ENCODE assay signal across 9 cellular contexts in the genomic region with DNA sequence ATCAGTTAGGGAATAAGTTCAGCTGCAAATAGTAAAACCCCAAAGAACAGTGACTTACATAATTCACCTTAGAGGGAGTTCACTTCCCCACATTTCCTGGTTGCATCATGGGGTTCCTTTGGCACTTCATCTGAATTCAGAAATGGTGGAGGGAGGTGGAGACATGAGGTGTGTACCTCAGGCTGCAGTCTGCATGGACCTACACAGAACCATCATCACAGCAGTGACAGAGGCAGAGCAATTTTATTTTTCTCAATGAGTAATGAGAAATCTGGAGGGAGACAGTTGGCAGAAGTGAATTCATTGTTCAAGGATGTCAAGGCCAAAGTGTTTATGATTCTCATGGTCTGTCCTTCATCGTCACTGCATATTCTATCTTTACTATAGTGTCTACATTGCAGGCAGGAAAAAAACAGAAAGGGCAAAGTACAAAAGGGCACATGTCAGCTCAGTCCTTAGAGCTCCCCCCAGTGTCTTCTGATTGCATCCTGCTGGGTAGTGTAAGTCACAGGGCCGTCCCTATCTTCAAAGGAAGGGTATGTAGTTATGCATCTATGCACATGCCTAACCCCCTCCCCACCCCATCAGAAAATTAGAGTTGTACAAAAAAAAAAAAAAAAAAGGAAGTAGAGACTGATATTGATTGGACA.
DNase-seq lines count a peak whose midpoint lies in the region; ATAC-seq, FAIRE-seq and TF ChIP-seq lines count a peak whose summit lies in the region.
"Had no signal": no experiment of that assay in that cellular context is flagged by ENCODE, and none has a peak within 500 bp of the region (broad histone marks: within the 10 kb centered on the region; RNA-seq: fewer than 3 reads in every experiment).

No MANE protein-coding gene starts in this region.

- H3K27me3 ChIP-seq in HepG2 (ENCODE audit: control insufficient read depth in 1 of 2, insufficient read depth in 2 of 2, low read length in 2 of 2): no peaks in the 10 kb centered on the region
- no peaks in the 10 kb centered on the region for H3K27me3 ChIP-seq in testis
- no peaks in the 10 kb centered on the region for H3K27me3 ChIP-seq in gastrocnemius medialis
- H3K27me3 ChIP-seq: SJSA1 had no signal

- in situ Hi-C loops in HepG2 (cut with HindIII; ENCODE audit: extremely low pct_ligation_motif_present, low pct_unique_long_range_greater_than_20kb): loop anchor here (10.0 kb wide), 1 partner anchor 50 kb away; no protein-coding TSS in a partner anchor
- in situ Hi-C loops in gastrocnemius medialis (cut with MboI; ENCODE audit: low sequenced_read_pairs in 4 of 4): no loop called here

- no peak overlapping the region for H3K27ac ChIP-seq in HepG2 (ENCODE audit: extremely low read length, insufficient read depth, low read length)
- no peak overlapping the region for H3K27ac ChIP-seq in testis
- no peak overlapping the region for H3K27ac ChIP-seq in gastrocnemius medialis
- H3K27ac ChIP-seq: SJSA1 had no signal

- no peak overlapping the region for H2AFZ ChIP-seq in HepG2 (ENCODE audit: low read length)

- intact Hi-C loops in HepG2 (cut with micrococcal nuclease; ENCODE audit: unreplicated experiment): loop anchor here (1.0 kb wide), 1 partner anchor 54 kb away; no protein-coding TSS in a partner anchor
- intact Hi-C loops in testis (cut with DNase I; ENCODE audit: low total_unique reads): no loop called here
- intact Hi-C loops in gastrocnemius medialis (cut with DNase I; ENCODE audit: low total_unique reads): no loop called here

- ATAC-seq in GM18861 (IDR thresholded peaks at IDR 0.05; ENCODE audit: unreplicated experiment) (peak; percentile 93), HG03103 (IDR thresholded peaks at IDR 0.05; ENCODE audit: low read depth, unreplicated experiment) (peak; percentile 68), HepG2 (peak; percentile 98), gastrocnemius medialis (no peak)

- WGBS in HepG2 (ENCODE audit: low lambda C conversion rate): 0% methylated on average over 2 of the region's 2 CpGs
- 48 to 55% methylated on average over 2 of the region's 2 CpGs for WGBS in testis, 2 donors

- H3K36me3 ChIP-seq in HepG2 (replicated peaks in 1 of 2; ENCODE audit: control insufficient read depth in 1 of 2, insufficient read depth in 2 of 2, low read length in 2 of 2) (no peaks in the 10 kb centered on the region), testis (ENCODE audit: low read depth, missing control alignments) (no peaks in the 10 kb centered on the region), gastrocnemius medialis (no peaks in the 10 kb centered on the region)
- H3K36me3 ChIP-seq: SJSA1 had no signal

- TF ChIP-seq EP300 in HepG2 (IDR thresholded peaks at IDR 0.05; ENCODE audit: low read depth in 2 of 2, low read length in 2 of 2): 0 out of 4 replicates have a peak, but pooled peaks of 1 of the 2 experiments have one; percentile 24
- TF ChIP-seq EP300 in HepG2 (CRISPR knock-in tag; IDR thresholded peaks at IDR 0.05; ENCODE audit: borderline replicate concordance): no peak

- peak; percentile 27; the same call in 1 of the 2 replicates for TF ChIP-seq RAD21 in HepG2 (CRISPR knock-in tag; IDR thresholded peaks at IDR 0.05)

- BruUV-seq in HepG2 (replicated peaks; lab: Mats Ljungman, UMichigan): no TSS peak

- CTCF ChIA-PET in HepG2 (lab: Yijun Ruan, JAX; ENCODE audit: low intra/inter-chr PET ratio, low total read pairs): interaction anchor here (2.1 kb wide), 1 partner anchor 53 kb away, joined by 12 read pairs; no protein-coding TSS in a partner anchor

- DNase-seq in RPMI8226 (peak; percentile 24), HepG2 (ENCODE audit: low spot score) (peak; percentile 68), NCI-H146 (lab: John Stamatoyannopoulos, UW) (no peak), testis (no peak), activated T-cell treated with anti-CD3 and anti-CD28 coated beads for 4 hours (no peak), gastrocnemius medialis (no peak)

- no peaks in the 10 kb centered on the region for H4K20me1 ChIP-seq in HepG2 (ENCODE audit: insufficient read depth, low read length)

- H3K4me2 ChIP-seq in HepG2 (ENCODE audit: low read depth, low read length): peak overlapping the region; percentile 20; the same call in 1 of the 2 replicates

- H3K79me2 ChIP-seq in HepG2 (ENCODE audit: insufficient read depth, low read length): no peaks in the 10 kb centered on the region

- H3K4me3 ChIP-seq in HepG2 (replicated peaks in 1 of 3; ENCODE audit: insufficient read depth in 1 of 3, low read depth in 2 of 3, low read length in 3 of 3) (no peak overlapping the region), testis (no peak overlapping the region), gastrocnemius medialis (no peak overlapping the region)
- H3K4me3 ChIP-seq: SJSA1 had no signal

- H3K4me1 ChIP-seq in HepG2 (ENCODE audit: insufficient read depth, low read length) (peaks cover 9% of the 10 kb centered on the region), testis (no peaks in the 10 kb centered on the region), gastrocnemius medialis (no peaks in the 10 kb centered on the region)
- H3K4me1 ChIP-seq: SJSA1 had no signal

- no peak for TF ChIP-seq POLR2A in HepG2 (IDR thresholded peaks at IDR 0.05; ENCODE audit: insufficient read depth in 1 of 2, low read depth in 2 of 2, low read length in 2 of 2)
- no peak for TF ChIP-seq POLR2A in testis (IDR thresholded peaks at IDR 0.05)
- TF ChIP-seq POLR2A in gastrocnemius medialis (IDR thresholded peaks at IDR 0.05): no peak

- peak; percentile 70 for FAIRE-seq in HepG2 (lab: Jason Lieb, UNC)

- POLR2A ChIA-PET in HepG2 (lab: Yijun Ruan, JAX): no interaction called here

- TF ChIP-seq CTCF in HepG2 (CRISPR knock-in tag; IDR thresholded peaks at IDR 0.05) (peak; percentile 76), testis (IDR thresholded peaks at IDR 0.05) (no peak), gastrocnemius medialis (IDR thresholded peaks at IDR 0.05 in 4 of 5, conservative IDR thresholded peaks at IDR 0.05 in 1 of 5) (no peak)

- H3K9ac ChIP-seq in HepG2 (ENCODE audit: insufficient read depth, low read depth, low read length): no peak overlapping the region

- H3K9me3 ChIP-seq in HepG2 (ENCODE audit: low read length) (no peaks in the 10 kb centered on the region), testis (no peaks in the 10 kb centered on the region), gastrocnemius medialis (no peaks in the 10 kb centered on the region)
- H3K9me3 ChIP-seq: SJSA1 had no signal

TF ChIP-seq in HepG2, 621 proteins besides CTCF, POLR2A, EP300 and RAD21 (continues in another document):
- TF ChIP-seq MTA3 (CRISPR knock-in tag; IDR thresholded peaks at IDR 0.05): no peak
- TF ChIP-seq ZNF713 (CRISPR knock-in tag; IDR thresholded peaks at IDR 0.05): no peak
- TF ChIP-seq DMAP1 (CRISPR knock-in tag; IDR thresholded peaks at IDR 0.05): 0 out of 2 replicates have a peak, but pooled peaks have one; percentile 31
- no peak for TF ChIP-seq ATF7-NPFF (CRISPR knock-in tag; IDR thresholded peaks at IDR 0.05; ENCODE audit: low read depth)
- no peak for TF ChIP-seq SP5 (CRISPR knock-in tag; IDR thresholded peaks at IDR 0.05; ENCODE audit: borderline replicate concordance, low read depth)
- TF ChIP-seq, protein P1, sequence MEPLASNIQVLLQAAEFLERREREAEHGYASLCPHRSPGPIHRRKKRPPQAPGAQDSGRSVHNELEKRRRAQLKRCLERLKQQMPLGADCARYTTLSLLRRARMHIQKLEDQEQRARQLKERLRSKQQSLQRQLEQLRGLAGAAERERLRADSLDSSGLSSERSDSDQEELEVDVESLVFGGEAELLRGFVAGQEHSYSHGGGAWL (CRISPR knock-in tag; IDR thresholded peaks at IDR 0.05): no peak
- no peak for TF ChIP-seq ZBTB3 (CRISPR knock-in tag; IDR thresholded peaks at IDR 0.05; ENCODE audit: borderline replicate concordance, low read depth)
- TF ChIP-seq ZNF205 (CRISPR knock-in tag; IDR thresholded peaks at IDR 0.05): no peak
- TF ChIP-seq ZFYVE20 (CRISPR knock-in tag; IDR thresholded peaks at IDR 0.05; ENCODE audit: borderline replicate concordance, low read depth): no peak
- TF ChIP-seq KAT7 (CRISPR knock-in tag; IDR thresholded peaks at IDR 0.05; ENCODE audit: borderline replicate concordance): no peak
- no peak for TF ChIP-seq HOXA7 (CRISPR knock-in tag; IDR thresholded peaks at IDR 0.05)
- TF ChIP-seq, protein P2, sequence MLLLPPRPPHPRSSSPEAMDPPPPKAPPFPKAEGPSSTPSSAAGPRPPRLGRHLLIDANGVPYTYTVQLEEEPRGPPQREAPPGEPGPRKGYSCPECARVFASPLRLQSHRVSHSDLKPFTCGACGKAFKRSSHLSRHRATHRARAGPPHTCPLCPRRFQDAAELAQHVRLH (CRISPR knock-in tag; IDR thresholded peaks at IDR 0.05; ENCODE audit: borderline replicate concordance, low read depth): 0 out of 2 replicates have a peak, but pooled peaks have one; percentile 33
- TF ChIP-seq ATRX (CRISPR knock-in tag; IDR thresholded peaks at IDR 0.05; ENCODE audit: borderline replicate concordance): no peak
- no peak for TF ChIP-seq ZNF207 (IDR thresholded peaks at IDR 0.05; ENCODE audit: borderline replicate concordance)
- TF ChIP-seq ZNF143 (CRISPR knock-in tag; IDR thresholded peaks at IDR 0.05): no peak
- no peak for TF ChIP-seq ZBTB43 (CRISPR knock-in tag; conservative IDR thresholded peaks at IDR 0.05)
- TF ChIP-seq SOX13 (IDR thresholded peaks at IDR 0.05): no peak
- TF ChIP-seq SOX13 (CRISPR knock-in tag; conservative IDR thresholded peaks at IDR 0.05 in 1 of 2, IDR thresholded peaks at IDR 0.05 in 1 of 2): peak in 1 of 2 experiments; percentile 61; a peak in 1 of 4 replicates

Comparison
In these comparisons a context has a peak if more than half of its experiments do, and no peak if none do; other contexts are left out.
1. ATAC-seq: peak in GM18861 (single experiment), HG03103 (single experiment) and HepG2 (single experiment); none in gastrocnemius medialis (0 of 2).
2. DNase-seq: peak in RPMI8226 (single experiment) and HepG2 (single experiment); none in NCI-H146 (single experiment), testis (single experiment), activated T-cell treated with anti-CD3 and anti-CD28 coated beads for 4 hours (single experiment) and gastrocnemius medialis (0 of 2).